Comparison of ENCODE assay signal across 8 cellular contexts in the genomic region with DNA sequence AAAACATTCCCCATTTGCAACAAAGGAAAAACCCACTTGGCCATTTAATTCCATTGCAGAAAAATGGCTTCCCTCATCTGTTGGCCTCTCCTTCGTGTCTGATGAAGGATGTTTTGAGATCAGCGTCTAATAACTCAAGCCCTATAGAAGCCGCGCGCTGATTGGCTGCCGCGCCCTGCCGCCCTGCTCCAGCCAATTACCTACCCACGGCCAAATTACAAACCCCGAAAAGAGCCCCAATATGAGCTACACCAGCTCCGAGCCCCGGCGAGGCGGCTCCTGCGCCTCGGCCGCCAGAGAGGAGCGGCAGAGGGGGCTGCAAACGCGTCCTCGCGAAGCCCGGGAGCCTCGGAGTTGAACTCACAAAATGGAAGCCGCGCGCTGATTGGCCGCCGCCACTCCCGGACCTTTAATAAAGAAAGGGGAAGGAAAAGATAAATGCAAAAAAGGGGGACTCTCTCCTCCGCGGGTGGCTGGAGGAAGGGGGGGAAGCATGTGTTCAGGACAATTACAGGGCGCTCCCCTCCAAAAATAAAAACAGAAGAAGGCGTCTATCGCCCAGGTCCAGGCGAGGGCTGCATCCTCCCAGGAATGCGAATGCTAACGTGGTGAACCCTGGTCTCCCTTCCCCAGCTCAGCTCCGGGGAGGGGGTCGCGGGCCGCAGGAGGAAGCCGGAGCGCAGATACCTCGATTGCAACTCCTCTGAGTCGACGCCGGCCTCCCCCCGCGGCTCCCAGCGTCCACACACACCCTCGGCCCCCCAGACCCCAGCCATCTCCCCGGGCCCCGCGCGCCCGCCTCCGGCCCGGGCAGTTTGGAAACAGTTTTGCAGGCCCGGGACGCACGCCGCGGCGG. TPM values are rescaled to one million over a fixed set of nuclear protein-coding genes. Genes with fewer than 3 reads are reported as not detected.
DNase-seq lines count a peak whose midpoint lies in the region; ATAC-seq and TF ChIP-seq lines count a peak whose summit lies in the region.

No MANE protein-coding gene starts in this region.

- H3K4me3 Mint-ChIP-seq in activated T-cell treated with anti-CD3 and anti-CD28 coated beads, Interleukin-2, amount 50 U/mL, for 4 hours: peak overlapping the region; percentile 97

- peaks cover 7% of the 10 kb centered on the region for H3K36me3 Mint-ChIP-seq in activated T-cell treated with anti-CD3 and anti-CD28 coated beads, Interleukin-2, amount 50 U/mL, for 4 hours (ENCODE audit: insufficient read depth)

- H2AFZ ChIP-seq in KMS-11 (ENCODE audit: low read depth): peak overlapping the region; percentile 30; the same call in 1 of the 2 replicates

- peaks cover 46% of the 10 kb centered on the region for H3K79me2 ChIP-seq in KMS-11 (ENCODE audit: insufficient read depth, low read depth)

- H3K27ac ChIP-seq in KMS-11: peak overlapping the region; percentile 100

- H3K9me3 Mint-ChIP-seq in activated T-cell treated with anti-CD3 and anti-CD28 coated beads, Interleukin-2, amount 50 U/mL, for 4 hours: no peaks in the 10 kb centered on the region

- no peak for TF ChIP-seq CTCF in KMS-11 (conservative IDR thresholded peaks at IDR 0.05; ENCODE audit: low read depth, low read length)

- no peaks in the 10 kb centered on the region for H4K20me1 ChIP-seq in KMS-11 (ENCODE audit: insufficient read depth)

- peak; percentile 40 for ATAC-seq in GM21529 (IDR thresholded peaks at IDR 0.05; ENCODE audit: unreplicated experiment)
- ATAC-seq in activated T-cell treated with anti-CD3 and anti-CD28 coated beads, Interleukin-2, amount 50 U/mL, for 4 hours: peak; percentile 33 to 35

- H3K27me3 ChIP-seq in KMS-11 (ENCODE audit: insufficient read depth, low read depth): no peaks in the 10 kb centered on the region

- DNase-seq in D341Med (ENCODE audit: low spot score) (peak; percentile 93), erythroblast (lab: John Stamatoyannopoulos, UW) (peak; percentile 96 to 97), mucosa of gallbladder (ENCODE audit: low spot score) (peak; percentile 93)
- DNase-seq in activated T-cell treated with anti-CD3 and anti-CD28 coated beads, Interleukin-2, amount 50 U/mL, for 4 hours: peak; percentile 81
- DNase-seq in stimulated activated CD8-positive, alpha-beta memory T cell treated with anti-CD3 and anti-CD28 coated beads, Interleukin-4, amount 100 ng/mL, for 4 hours (ENCODE audit: low read depth in 2 of 2, low spot score in 1 of 2): peak; percentile 64

- H3K9ac ChIP-seq in KMS-11: peak overlapping the region; percentile 99

- H3K4me1 Mint-ChIP-seq in activated T-cell treated with anti-CD3 and anti-CD28 coated beads, Interleukin-2, amount 50 U/mL, for 4 hours (ENCODE audit: low read depth): peaks cover 41% of the 10 kb centered on the region

- H3K4me3 ChIP-seq in KMS-11 (IDR thresholded peaks at IDR 0.05; ENCODE audit: insufficient read depth, low read depth, low read length): no peak overlapping the region

- H3K4me2 ChIP-seq in KMS-11: peak overlapping the region; percentile 97

- H3K27me3 Mint-ChIP-seq in activated T-cell treated with anti-CD3 and anti-CD28 coated beads, Interleukin-2, amount 50 U/mL, for 4 hours (ENCODE audit: low read depth): no peaks in the 10 kb centered on the region

- peak; percentile 99 for TF ChIP-seq POLR2A in erythroblast (IDR thresholded peaks at IDR 0.05; ENCODE audit: low read length)

- H3K36me3 ChIP-seq in KMS-11 (ENCODE audit: insufficient read depth): no peaks in the 10 kb centered on the region

- peaks cover 20% of the 10 kb centered on the region for H3K4me1 ChIP-seq in KMS-11 (ENCODE audit: low read depth, poor library complexity, severe bottlenecking)

TF ChIP-seq in PFSK-1, 5 proteins besides CTCF, POLR2A, EP300 and RAD21:
- TF ChIP-seq REST (IDR thresholded peaks at IDR 0.05; ENCODE audit: insufficient read depth in 1 of 2, low read depth in 2 of 2, low read length in 2 of 2) (0 out of 4 replicates have a peak, but pooled peaks of 1 of the 2 experiments have one; percentile 27), FOXP2 (optimal IDR thresholded peaks at IDR 0.05; ENCODE audit: borderline replicate concordance, extremely low read depth, extremely low read length, insufficient read depth) (no peak), SIN3A (IDR thresholded peaks at IDR 0.05; ENCODE audit: borderline replicate concordance, insufficient read depth, low read length) (0 out of 2 replicates have a peak, but pooled peaks have one; percentile 19), TAF1 (IDR thresholded peaks at IDR 0.05; ENCODE audit: borderline replicate concordance, insufficient read depth, low read length) (peak; percentile 90), POLR2AphosphoS5 (IDR thresholded peaks at IDR 0.05; ENCODE audit: low read depth, low read length) (peak; percentile 89)

RNA-seq across cellular contexts. Expression of gene SETD1B, which starts 0.7 kb away (rescaled TPM):
- polyA plus RNA-seq in PFSK-1 (2012; ENCODE audit: insufficient read length, low read depth): 10.3 TPM
- 10 to 100 TPM; 30.4 to 32.7 (median 31.7) TPM for total RNA-seq in activated T-cell treated with anti-CD3 and anti-CD28 coated beads, Interleukin-2, amount 50 U/mL, for 4 hours
- 35.5 TPM for total RNA-seq in mucosa of gallbladder

RNA-seq across cellular contexts. Expression of gene RHOF, which starts 9.6 kb away (rescaled TPM):
- 43.1 TPM for polyA plus RNA-seq in PFSK-1 (2012; ENCODE audit: insufficient read length, low read depth)
- total RNA-seq in activated T-cell treated with anti-CD3 and anti-CD28 coated beads, Interleukin-2, amount 50 U/mL, for 4 hours: 10 to 100 TPM; 80.7 to 94.6 (median 85.8) TPM
- 30.8 TPM for total RNA-seq in mucosa of gallbladder

RNA-seq across cellular contexts. Expression of gene HPD, which starts 55.6 kb away (rescaled TPM):
- polyA plus RNA-seq in PFSK-1 (2012; ENCODE audit: insufficient read length, low read depth): 0.20 TPM
- under 1 TPM; 0.20 to 0.27 (median 0.26) TPM for total RNA-seq in activated T-cell treated with anti-CD3 and anti-CD28 coated beads, Interleukin-2, amount 50 U/mL, for 4 hours
- 2.8 TPM for total RNA-seq in mucosa of gallbladder
